1 cellular context compared by ENCODE assay signal in the genomic region with DNA sequence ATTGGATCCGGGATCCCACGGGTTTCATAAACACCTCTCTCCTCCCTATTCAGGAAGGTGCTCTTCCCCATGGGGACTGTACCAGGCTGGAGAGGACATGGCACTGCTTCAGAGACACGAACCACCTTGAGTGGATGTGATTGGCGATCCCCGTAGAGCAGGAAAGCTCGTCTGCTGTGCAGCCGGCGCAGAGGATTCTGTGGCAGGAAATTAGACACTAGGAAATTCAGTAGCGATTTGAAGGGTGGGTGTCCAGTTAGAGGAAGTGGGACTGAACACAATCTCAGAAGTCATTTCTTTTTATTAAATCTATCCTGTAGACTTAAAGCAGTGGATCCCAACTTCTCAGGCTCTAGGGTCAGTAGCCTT.
TF ChIP-seq lines count a peak whose summit lies in the region.

No MANE protein-coding gene starts in this region.

TF ChIP-seq in GM23338, 12 proteins besides CTCF, POLR2A, EP300 and RAD21 (continued from another document):
- TF ChIP-seq, protein P1, sequence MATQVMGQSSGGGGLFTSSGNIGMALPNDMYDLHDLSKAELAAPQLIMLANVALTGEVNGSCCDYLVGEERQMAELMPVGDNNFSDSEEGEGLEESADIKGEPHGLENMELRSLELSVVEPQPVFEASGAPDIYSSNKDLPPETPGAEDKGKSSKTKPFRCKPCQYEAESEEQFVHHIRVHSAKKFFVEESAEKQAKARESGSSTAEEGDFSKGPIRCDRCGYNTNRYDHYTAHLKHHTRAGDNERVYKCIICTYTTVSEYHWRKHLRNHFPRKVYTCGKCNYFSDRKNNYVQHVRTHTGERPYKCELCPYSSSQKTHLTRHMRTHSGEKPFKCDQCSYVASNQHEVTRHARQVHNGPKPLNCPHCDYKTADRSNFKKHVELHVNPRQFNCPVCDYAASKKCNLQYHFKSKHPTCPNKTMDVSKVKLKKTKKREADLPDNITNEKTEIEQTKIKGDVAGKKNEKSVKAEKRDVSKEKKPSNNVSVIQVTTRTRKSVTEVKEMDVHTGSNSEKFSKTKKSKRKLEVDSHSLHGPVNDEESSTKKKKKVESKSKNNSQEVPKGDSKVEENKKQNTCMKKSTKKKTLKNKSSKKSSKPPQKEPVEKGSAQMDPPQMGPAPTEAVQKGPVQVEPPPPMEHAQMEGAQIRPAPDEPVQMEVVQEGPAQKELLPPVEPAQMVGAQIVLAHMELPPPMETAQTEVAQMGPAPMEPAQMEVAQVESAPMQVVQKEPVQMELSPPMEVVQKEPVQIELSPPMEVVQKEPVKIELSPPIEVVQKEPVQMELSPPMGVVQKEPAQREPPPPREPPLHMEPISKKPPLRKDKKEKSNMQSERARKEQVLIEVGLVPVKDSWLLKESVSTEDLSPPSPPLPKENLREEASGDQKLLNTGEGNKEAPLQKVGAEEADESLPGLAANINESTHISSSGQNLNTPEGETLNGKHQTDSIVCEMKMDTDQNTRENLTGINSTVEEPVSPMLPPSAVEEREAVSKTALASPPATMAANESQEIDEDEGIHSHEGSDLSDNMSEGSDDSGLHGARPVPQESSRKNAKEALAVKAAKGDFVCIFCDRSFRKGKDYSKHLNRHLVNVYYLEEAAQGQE (IDR thresholded peaks at IDR 0.05; ENCODE audit: unreplicated experiment), result no peak
- TF ChIP-seq NANOG (IDR thresholded peaks at IDR 0.05; ENCODE audit: borderline replicate concordance), result no peak
- TF ChIP-seq ZNF331 (CRISPR knock-in tag; IDR thresholded peaks at IDR 0.05; ENCODE audit: low read depth), result no peak
- TF ChIP-seq CREB1 (CRISPR knock-in tag; IDR thresholded peaks at IDR 0.05; ENCODE audit: low read depth), result no peak
- TF ChIP-seq JUNB (IDR thresholded peaks at IDR 0.05; ENCODE audit: unreplicated experiment), result no peak
